Comparison of ENCODE assay signal across 5 cellular contexts in the genomic region with DNA sequence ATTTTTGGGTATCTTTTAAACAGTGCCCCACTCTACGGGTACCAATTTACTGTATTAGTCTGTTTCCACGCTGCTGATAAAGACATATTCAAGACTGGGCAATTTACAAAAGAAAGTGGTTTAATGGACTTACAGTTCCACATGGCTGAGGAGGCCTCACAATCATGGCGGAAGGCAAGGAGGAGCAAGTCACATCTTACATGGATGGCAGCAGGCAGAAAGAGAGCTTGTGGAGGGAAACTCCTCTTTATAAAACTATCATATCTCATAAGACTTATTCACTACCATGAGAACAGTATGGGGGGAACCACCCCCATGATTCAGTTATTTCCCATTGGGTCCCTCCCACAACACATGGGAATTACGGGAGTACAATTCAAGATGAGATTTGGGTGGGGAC. TPM values are rescaled to one million over a fixed set of nuclear protein-coding genes. Genes with fewer than 3 reads are reported as not detected.
A peak's percentile ranks its signal among the peaks of the same experiment; 100 is the strongest.
DNase-seq lines count a peak whose midpoint lies in the region; ATAC-seq, FAIRE-seq and TF ChIP-seq lines count a peak whose summit lies in the region.
"Not testable (repeated sequence)": the region's sequence is repeated elsewhere in the genome, so short reads cannot be mapped to it uniquely, and the experiment has no call there.
"Had no signal": no experiment of that assay in that cellular context is flagged by ENCODE, and none has a peak within 500 bp of the region (broad histone marks: within the 10 kb centered on the region; RNA-seq: fewer than 3 reads in every experiment).

No MANE protein-coding gene starts in this region.

- TF ChIP-seq CTCF in K562 (IDR thresholded peaks at IDR 0.05 in 2 of 3, conservative IDR thresholded peaks at IDR 0.05 in 1 of 3; ENCODE audit: insufficient read depth in 2 of 3, low read depth in 1 of 3, low read length in 3 of 3); esophagus muscularis mucosa (IDR thresholded peaks at IDR 0.05); HepG2 (CRISPR knock-in tag; IDR thresholded peaks at IDR 0.05); neural crest cell (conservative IDR thresholded peaks at IDR 0.05): not testable (repeated sequence)

- intact Hi-C loops in K562 (cut with micrococcal nuclease); esophagus muscularis mucosa (cut with DNase I); HepG2 (cut with micrococcal nuclease; ENCODE audit: unreplicated experiment): not testable (repeated sequence)

- H3K9me3 ChIP-seq in K562 (replicated peaks; ENCODE audit: control insufficient read depth, insufficient read depth, low read depth, low read length); esophagus muscularis mucosa: not testable (repeated sequence)
- H3K9me3 ChIP-seq in HepG2 (ENCODE audit: low read length): peaks cover 14% of the 10 kb centered on the region; the same call in 1 of the 2 replicates

- WGBS in K562 (ENCODE audit: insufficient coverage, low coverage, missing lambda C conversion rate): 36% methylated on average over 4 of the region's 4 CpGs
- 95% methylated on average over 4 of the region's 4 CpGs for WGBS in esophagus muscularis mucosa
- WGBS in HepG2 (ENCODE audit: low lambda C conversion rate): 91% methylated on average over 4 of the region's 4 CpGs

- CTCF ChIA-PET in K562 (lab: Yijun Ruan, JAX; ENCODE audit: low intra/inter-chr PET ratio); HepG2 (lab: Yijun Ruan, JAX; ENCODE audit: low intra/inter-chr PET ratio, low total read pairs): not testable (repeated sequence)

- not testable (repeated sequence) for FAIRE-seq in K562 (lab: Jason Lieb, UNC); HepG2 (lab: Jason Lieb, UNC)

- not testable (repeated sequence) for H3K4me2 ChIP-seq in K562 (ENCODE audit: insufficient read depth, low read length); HepG2 (ENCODE audit: low read depth, low read length)

- not testable (repeated sequence) for DNase-seq in K562 (ENCODE audit: extremely low read depth in 1 of 4, low spot score in 3 of 4); HepG2 (ENCODE audit: low spot score); neural crest cell (ENCODE audit: low read depth, low spot score)
- DNase-seq in esophagus muscularis mucosa (ENCODE audit: extremely low spot score): peak; percentile 12

- not testable (repeated sequence) for H3K9me1 ChIP-seq in K562 (ENCODE audit: control insufficient read depth, insufficient read depth, low read length)

- not testable (repeated sequence) for H3K27ac ChIP-seq in K562 (ENCODE audit: extremely low read depth, low read depth, low read length); esophagus muscularis mucosa (replicated peaks in 1 of 4); HepG2 (ENCODE audit: extremely low read length, insufficient read depth, low read length)

- POLR2A ChIA-PET in K562 (lab: Yijun Ruan, JAX); HepG2 (lab: Yijun Ruan, JAX): not testable (repeated sequence)

- in situ Hi-C loops in K562 (cut with MboI); HepG2 (cut with HindIII; ENCODE audit: extremely low pct_ligation_motif_present, low pct_unique_long_range_greater_than_20kb): not testable (repeated sequence)

- H3K4me1 Mint-ChIP-seq in neural crest cell: not testable (repeated sequence)

- H3K27me3 Mint-ChIP-seq in neural crest cell (ENCODE audit: low read depth): not testable (repeated sequence)

- H3K4me3 ChIP-seq in K562; esophagus muscularis mucosa; HepG2 (replicated peaks in 1 of 3; ENCODE audit: insufficient read depth in 1 of 3, low read depth in 2 of 3, low read length in 3 of 3): not testable (repeated sequence)

- not testable (repeated sequence) for TF ChIP-seq POLR2A in K562 (conservative IDR thresholded peaks at IDR 0.05); esophagus muscularis mucosa (IDR thresholded peaks at IDR 0.05; ENCODE audit: low read depth); HepG2 (IDR thresholded peaks at IDR 0.05; ENCODE audit: insufficient read depth in 1 of 2, low read depth in 2 of 2, low read length in 2 of 2)

- H2AFZ ChIP-seq in K562 (ENCODE audit: low read depth, low read length); HepG2 (ENCODE audit: low read length): not testable (repeated sequence)

- H3K4me3 Mint-ChIP-seq in neural crest cell: peak overlapping the region; percentile 5

- peaks cover 17% of the 10 kb centered on the region for H3K9me3 Mint-ChIP-seq in neural crest cell

- TF ChIP-seq EP300 in K562 (IDR thresholded peaks at IDR 0.05; ENCODE audit: low read length); esophagus muscularis mucosa (IDR thresholded peaks at IDR 0.05); HepG2 (IDR thresholded peaks at IDR 0.05; ENCODE audit: low read depth in 2 of 2, low read length in 2 of 2); HepG2 (CRISPR knock-in tag; IDR thresholded peaks at IDR 0.05; ENCODE audit: borderline replicate concordance): not testable (repeated sequence)

- not testable (repeated sequence) for TF ChIP-seq RAD21 in K562 (CRISPR knock-in tag; conservative IDR thresholded peaks at IDR 0.05 in 1 of 2, IDR thresholded peaks at IDR 0.05 in 1 of 2); HepG2 (CRISPR knock-in tag; IDR thresholded peaks at IDR 0.05)

- H3K27ac Mint-ChIP-seq in neural crest cell (ENCODE audit: unreplicated experiment): not testable (repeated sequence)

- H3K79me2 ChIP-seq in K562 (ENCODE audit: control insufficient read depth, insufficient read depth, low read length): peaks cover 15% of the 10 kb centered on the region
- not testable (repeated sequence) for H3K79me2 ChIP-seq in HepG2 (ENCODE audit: insufficient read depth, low read length)

- H4K20me1 ChIP-seq in K562 (replicated peaks; ENCODE audit: control insufficient read depth, insufficient read depth, low read length); HepG2 (ENCODE audit: insufficient read depth, low read length): not testable (repeated sequence)

- not testable (repeated sequence) for H3K9ac ChIP-seq in K562 (ENCODE audit: insufficient read depth in 1 of 2, low read depth in 2 of 2, low read length in 2 of 2); HepG2 (ENCODE audit: insufficient read depth, low read depth, low read length)

- not testable (repeated sequence) for H3K36me3 Mint-ChIP-seq in neural crest cell (ENCODE audit: low read depth)

- not testable (repeated sequence) for H3K27me3 ChIP-seq in K562 (ENCODE audit: control insufficient read depth in 2 of 2, insufficient read depth in 2 of 2, low read length in 2 of 2); esophagus muscularis mucosa; HepG2 (ENCODE audit: control insufficient read depth in 1 of 2, insufficient read depth in 2 of 2, low read length in 2 of 2)

- BruUV-seq in K562 (replicated peaks; lab: Mats Ljungman, UMichigan); HepG2 (replicated peaks; lab: Mats Ljungman, UMichigan): not testable (repeated sequence)

- H3K36me3 ChIP-seq in K562 (ENCODE audit: control insufficient read depth, insufficient read depth, low read length); esophagus muscularis mucosa; HepG2 (replicated peaks in 1 of 2; ENCODE audit: control insufficient read depth in 1 of 2, insufficient read depth in 2 of 2, low read length in 2 of 2): not testable (repeated sequence)

- H3K4me1 ChIP-seq in K562 (replicated peaks in 1 of 2; ENCODE audit: control insufficient read depth in 2 of 2, insufficient read depth in 2 of 2, low read length in 2 of 2); esophagus muscularis mucosa: not testable (repeated sequence)
- peaks cover 11% of the 10 kb centered on the region for H3K4me1 ChIP-seq in HepG2 (ENCODE audit: insufficient read depth, low read length)

- not testable (repeated sequence) for ATAC-seq in K562, HepG2

RNA-seq across cellular contexts. Expression of gene PDCD7, which starts 4.3 kb away (rescaled TPM):
- total RNA-seq in K562 (2011; cell fraction: chromatin; rRNA removed; ENCODE audit: low replicate concordance): 23.6 and 32.7 TPM in 2 replicates
- total RNA-seq in K562 (2011; cell fraction: nucleolus; rRNA removed): 18.0 TPM in 2 replicates
- 23.0 and 29.0 TPM in 2 replicates for total RNA-seq in K562 (2011; cell fraction: nucleoplasm; rRNA removed)
- 16.4 and 18.9 TPM in 2 replicates for total RNA-seq in K562 (2014; rRNA removed)
- total RNA-seq in K562 (2014; rRNA removed; fragmentation: Illumina TruSeq; extraction: Trizol): 15.8 and 17.1 TPM in 2 replicates
- 15.7 and 18.8 TPM in 2 replicates for total RNA-seq in K562 (2015; rRNA removed; fragmentation: Illumina TruSeq; extraction: Trizol)
- total RNA-seq in K562 (2021): 22.8 and 24.4 TPM in 2 replicates
- 20.1 and 21.9 TPM in 2 replicates for polyA plus RNA-seq in K562 (2011; rRNA removed)
- polyA plus RNA-seq in K562 (2011; cell fraction: cytosol; rRNA removed): 13.4 and 15.0 TPM in 2 replicates
- polyA plus RNA-seq in K562 (2011; cell fraction: nucleus; rRNA removed): 11.2 and 14.6 TPM in 2 replicates
- polyA plus RNA-seq in K562 (2012): 18.3 and 20.3 TPM in 2 replicates
- polyA plus RNA-seq in K562 (2014; fragmentation: Illumina TruSeq; extraction: Trizol): 26.5 and 30.2 TPM in 2 replicates
- polyA plus RNA-seq in K562 (2014; fragmentation: Nextera tagmentation; extraction: Ambion mirVana): 10 to 100 TPM; 11.8 to 12.1 TPM
- polyA plus RNA-seq in K562 (2014; rRNA removed): 19.1 and 22.9 TPM in 2 replicates
- polyA minus RNA-seq in K562 (2011; rRNA and poly(A)+ RNA removed): 13.9 and 14.7 TPM in 2 replicates
- polyA minus RNA-seq in K562 (2011; cell fraction: cytosol; rRNA and poly(A)+ RNA removed): 12.7 and 15.0 TPM in 2 replicates
- polyA minus RNA-seq in K562 (2011; cell fraction: nucleus; rRNA and poly(A)+ RNA removed): 5.9 and 8.6 TPM in 2 replicates
- total RNA-seq in esophagus muscularis mucosa: 10 to 100 TPM; 24.2 to 33.4 (median 25.5) TPM
- 14.7 and 15.8 TPM in 2 replicates for total RNA-seq in HepG2 (2016; rRNA removed; fragmentation: Illumina TruSeq; extraction: Trizol)
- 6.2 and 7.6 TPM in 2 replicates for total RNA-seq in HepG2 (2016; cell fraction: cytosol; rRNA removed; fragmentation: Illumina TruSeq; extraction: Trizol; ENCODE audit: low read depth)
- 14.8 and 14.9 TPM in 2 replicates for total RNA-seq in HepG2 (2016; cell fraction: insoluble cytoplasmic fraction; rRNA removed; fragmentation: Illumina TruSeq; extraction: Trizol)
- total RNA-seq in HepG2 (2016; cell fraction: membrane; rRNA removed; fragmentation: Illumina TruSeq; extraction: Trizol): 13.2 and 16.8 TPM in 2 replicates
- total RNA-seq in HepG2 (2016; cell fraction: nucleus; rRNA removed; fragmentation: Illumina TruSeq; extraction: Trizol): 8.6 and 11.3 TPM in 2 replicates
- polyA plus RNA-seq in HepG2 (2011; rRNA removed): 10.1 TPM in 2 replicates
- polyA plus RNA-seq in HepG2 (2011; cell fraction: cytosol; rRNA removed): 7.2 and 9.0 TPM in 2 replicates
- polyA plus RNA-seq in HepG2 (2011; cell fraction: nucleus; rRNA removed): 5.6 and 6.4 TPM in 2 replicates
- 9.2 and 10.7 TPM in 2 replicates for polyA plus RNA-seq in HepG2 (2012)
- polyA plus RNA-seq in HepG2 (2016; cell fraction: cytosol; fragmentation: Illumina TruSeq; extraction: Trizol; ENCODE audit: low read depth): 3.5 and 4.1 TPM in 2 replicates
- 18.0 and 18.1 TPM in 2 replicates for polyA plus RNA-seq in HepG2 (2016; cell fraction: insoluble cytoplasmic fraction; fragmentation: Illumina TruSeq; extraction: Trizol; ENCODE audit: low read depth)
- polyA plus RNA-seq in HepG2 (2016; cell fraction: membrane; fragmentation: Illumina TruSeq; extraction: Trizol; ENCODE audit: low read depth): 8.2 and 10.3 TPM in 2 replicates
- polyA plus RNA-seq in HepG2 (2016; cell fraction: nucleus; fragmentation: Illumina TruSeq; extraction: Trizol; ENCODE audit: insufficient read depth, low read depth): 14.1 and 14.4 TPM in 2 replicates
- 12.6 and 19.5 TPM in 2 replicates for polyA minus RNA-seq in HepG2 (2011; rRNA and poly(A)+ RNA removed; ENCODE audit: low replicate concordance)
- 12.3 and 15.5 TPM in 2 replicates for polyA minus RNA-seq in HepG2 (2011; cell fraction: cytosol; rRNA and poly(A)+ RNA removed)
- 11.6 and 14.3 TPM in 2 replicates for polyA minus RNA-seq in HepG2 (2011; cell fraction: nucleus; rRNA and poly(A)+ RNA removed)
- total RNA-seq in neural crest cell: 37.0 and 40.8 TPM in 2 replicates

RNA-seq across cellular contexts. Expression of gene UBAP1L, which starts 22.9 kb away (rescaled TPM):
- total RNA-seq in K562 (2011; cell fraction: chromatin; rRNA removed; ENCODE audit: low replicate concordance): 6.4 and 11.8 TPM in 2 replicates
- total RNA-seq in K562 (2011; cell fraction: nucleolus; rRNA removed): 5.0 and 5.8 TPM in 2 replicates
- 6.7 and 9.3 TPM in 2 replicates for total RNA-seq in K562 (2011; cell fraction: nucleoplasm; rRNA removed)
- total RNA-seq in K562 (2014; rRNA removed): 0.41 and 0.49 TPM in 2 replicates
- 0.33 and 0.41 TPM in 2 replicates for total RNA-seq in K562 (2014; rRNA removed; fragmentation: Illumina TruSeq; extraction: Trizol)
- 0.58 and 0.68 TPM in 2 replicates for total RNA-seq in K562 (2015; rRNA removed; fragmentation: Illumina TruSeq; extraction: Trizol)
- total RNA-seq in K562 (2021): 0.71 and 1.0 TPM in 2 replicates
- polyA plus RNA-seq in K562 (2011; rRNA removed): 0.25 and 0.51 TPM in 2 replicates
- 0.10 and 0.24 TPM in 2 replicates for polyA plus RNA-seq in K562 (2011; cell fraction: cytosol; rRNA removed)
- 1.9 and 2.7 TPM in 2 replicates for polyA plus RNA-seq in K562 (2011; cell fraction: nucleus; rRNA removed)
- 0.43 and 0.72 TPM in 2 replicates for polyA plus RNA-seq in K562 (2012)
- 0.16 and 0.21 TPM in 2 replicates for polyA plus RNA-seq in K562 (2014; fragmentation: Illumina TruSeq; extraction: Trizol)
- polyA plus RNA-seq in K562 (2014; fragmentation: Nextera tagmentation; extraction: Ambion mirVana): not detected
- polyA plus RNA-seq in K562 (2014; rRNA removed): 0.44 and 0.70 TPM in 2 replicates
- 0.77 and 1.4 TPM in 2 replicates for polyA minus RNA-seq in K562 (2011; rRNA and poly(A)+ RNA removed)
- 0.27 TPM in 1 of 2 replicates, not detected in the other for polyA minus RNA-seq in K562 (2011; cell fraction: cytosol; rRNA and poly(A)+ RNA removed)
- polyA minus RNA-seq in K562 (2011; cell fraction: nucleus; rRNA and poly(A)+ RNA removed): 1.5 and 2.4 TPM in 2 replicates
- 1 to 10 TPM; 1.2 to 7.5 (median 2.2) TPM for total RNA-seq in esophagus muscularis mucosa
- total RNA-seq in HepG2 (2016; rRNA removed; fragmentation: Illumina TruSeq; extraction: Trizol): 0.13 and 0.86 TPM in 2 replicates
- total RNA-seq in HepG2 (2016; cell fraction: cytosol; rRNA removed; fragmentation: Illumina TruSeq; extraction: Trizol; ENCODE audit: low read depth): 0.18 and 0.20 TPM in 2 replicates
- total RNA-seq in HepG2 (2016; cell fraction: insoluble cytoplasmic fraction; rRNA removed; fragmentation: Illumina TruSeq; extraction: Trizol): 0.28 and 0.89 TPM in 2 replicates
- 0.14 and 0.28 TPM in 2 replicates for total RNA-seq in HepG2 (2016; cell fraction: membrane; rRNA removed; fragmentation: Illumina TruSeq; extraction: Trizol)
- total RNA-seq in HepG2 (2016; cell fraction: nucleus; rRNA removed; fragmentation: Illumina TruSeq; extraction: Trizol): 2.1 and 3.2 TPM in 2 replicates
- 1.4 and 1.7 TPM in 2 replicates for polyA plus RNA-seq in HepG2 (2011; rRNA removed)
- 0.14 and 0.25 TPM in 2 replicates for polyA plus RNA-seq in HepG2 (2011; cell fraction: cytosol; rRNA removed)
- polyA plus RNA-seq in HepG2 (2011; cell fraction: nucleus; rRNA removed): 9.3 and 9.9 TPM in 2 replicates
- polyA plus RNA-seq in HepG2 (2012): 1.0 and 1.8 TPM in 2 replicates
- 0.10 and 0.14 TPM in 2 replicates for polyA plus RNA-seq in HepG2 (2016; cell fraction: cytosol; fragmentation: Illumina TruSeq; extraction: Trizol; ENCODE audit: low read depth)
- polyA plus RNA-seq in HepG2 (2016; cell fraction: insoluble cytoplasmic fraction; fragmentation: Illumina TruSeq; extraction: Trizol; ENCODE audit: low read depth): 0.16 and 0.17 TPM in 2 replicates
- polyA plus RNA-seq in HepG2 (2016; cell fraction: membrane; fragmentation: Illumina TruSeq; extraction: Trizol; ENCODE audit: low read depth): 0.31 TPM in 1 of 2 replicates, not detected in the other
- 4.4 and 4.9 TPM in 2 replicates for polyA plus RNA-seq in HepG2 (2016; cell fraction: nucleus; fragmentation: Illumina TruSeq; extraction: Trizol; ENCODE audit: insufficient read depth, low read depth)
- polyA minus RNA-seq in HepG2 (2011; rRNA and poly(A)+ RNA removed; ENCODE audit: low replicate concordance): 2.1 and 5.5 TPM in 2 replicates
- 0.26 TPM in 1 of 2 replicates, not detected in the other for polyA minus RNA-seq in HepG2 (2011; cell fraction: cytosol; rRNA and poly(A)+ RNA removed)
- polyA minus RNA-seq in HepG2 (2011; cell fraction: nucleus; rRNA and poly(A)+ RNA removed): 6.7 and 8.5 TPM in 2 replicates
- 3.6 and 4.5 TPM in 2 replicates for total RNA-seq in neural crest cell
- polyA plus RNA-seq: CD14-positive monocyte had no signal

RNA-seq across cellular contexts. Expression of gene CLPX, which starts 47.2 kb away (rescaled TPM):
- 33.8 and 107 TPM in 2 replicates for total RNA-seq in K562 (2011; cell fraction: chromatin; rRNA removed; ENCODE audit: low replicate concordance)
- 18.4 and 18.7 TPM in 2 replicates for total RNA-seq in K562 (2011; cell fraction: nucleolus; rRNA removed)
- 32.0 and 40.7 TPM in 2 replicates for total RNA-seq in K562 (2011; cell fraction: nucleoplasm; rRNA removed)
- 37.0 and 39.6 TPM in 2 replicates for total RNA-seq in K562 (2014; rRNA removed)
- 50.9 and 55.9 TPM in 2 replicates for total RNA-seq in K562 (2014; rRNA removed; fragmentation: Illumina TruSeq; extraction: Trizol)
- total RNA-seq in K562 (2015; rRNA removed; fragmentation: Illumina TruSeq; extraction: Trizol): 51.3 and 52.1 TPM in 2 replicates
- 61.5 and 67.1 TPM in 2 replicates for total RNA-seq in K562 (2021)
- 50.2 and 79.0 TPM in 2 replicates for polyA plus RNA-seq in K562 (2011; rRNA removed)
- polyA plus RNA-seq in K562 (2011; cell fraction: cytosol; rRNA removed): 16.6 and 19.7 TPM in 2 replicates
- 19.1 and 28.2 TPM in 2 replicates for polyA plus RNA-seq in K562 (2011; cell fraction: nucleus; rRNA removed)
- 30.9 and 45.6 TPM in 2 replicates for polyA plus RNA-seq in K562 (2012)
- polyA plus RNA-seq in K562 (2014; fragmentation: Illumina TruSeq; extraction: Trizol): 54.6 and 63.1 TPM in 2 replicates
- polyA plus RNA-seq in K562 (2014; fragmentation: Nextera tagmentation; extraction: Ambion mirVana): 10 to 100 TPM; 11.2 to 13.4 TPM
- polyA plus RNA-seq in K562 (2014; rRNA removed): 66.6 and 83.3 TPM in 2 replicates
- polyA minus RNA-seq in K562 (2011; rRNA and poly(A)+ RNA removed): 132 and 144 TPM in 2 replicates
- polyA minus RNA-seq in K562 (2011; cell fraction: cytosol; rRNA and poly(A)+ RNA removed): 29.6 and 38.5 TPM in 2 replicates
- polyA minus RNA-seq in K562 (2011; cell fraction: nucleus; rRNA and poly(A)+ RNA removed): 25.8 and 40.2 TPM in 2 replicates
- 10 to 100 TPM; 37.4 to 53.2 (median 39.8) TPM for total RNA-seq in esophagus muscularis mucosa
- total RNA-seq in HepG2 (2016; rRNA removed; fragmentation: Illumina TruSeq; extraction: Trizol): 61.3 and 100 TPM in 2 replicates
- 12.9 and 13.1 TPM in 2 replicates for total RNA-seq in HepG2 (2016; cell fraction: cytosol; rRNA removed; fragmentation: Illumina TruSeq; extraction: Trizol; ENCODE audit: low read depth)
- total RNA-seq in HepG2 (2016; cell fraction: insoluble cytoplasmic fraction; rRNA removed; fragmentation: Illumina TruSeq; extraction: Trizol): 63.2 and 98.2 TPM in 2 replicates
- total RNA-seq in HepG2 (2016; cell fraction: membrane; rRNA removed; fragmentation: Illumina TruSeq; extraction: Trizol): 20.9 and 25.4 TPM in 2 replicates
- total RNA-seq in HepG2 (2016; cell fraction: nucleus; rRNA removed; fragmentation: Illumina TruSeq; extraction: Trizol): 31.7 and 36.9 TPM in 2 replicates
- polyA plus RNA-seq in HepG2 (2011; rRNA removed): 26.9 and 33.9 TPM in 2 replicates
- 16.3 and 18.6 TPM in 2 replicates for polyA plus RNA-seq in HepG2 (2011; cell fraction: cytosol; rRNA removed)
- 19.7 and 22.9 TPM in 2 replicates for polyA plus RNA-seq in HepG2 (2011; cell fraction: nucleus; rRNA removed)
- 42.1 and 52.0 TPM in 2 replicates for polyA plus RNA-seq in HepG2 (2012)
- 4.3 and 5.1 TPM in 2 replicates for polyA plus RNA-seq in HepG2 (2016; cell fraction: cytosol; fragmentation: Illumina TruSeq; extraction: Trizol; ENCODE audit: low read depth)
- 67.6 and 69.7 TPM in 2 replicates for polyA plus RNA-seq in HepG2 (2016; cell fraction: insoluble cytoplasmic fraction; fragmentation: Illumina TruSeq; extraction: Trizol; ENCODE audit: low read depth)
- polyA plus RNA-seq in HepG2 (2016; cell fraction: membrane; fragmentation: Illumina TruSeq; extraction: Trizol; ENCODE audit: low read depth): 8.5 and 9.1 TPM in 2 replicates
- polyA plus RNA-seq in HepG2 (2016; cell fraction: nucleus; fragmentation: Illumina TruSeq; extraction: Trizol; ENCODE audit: insufficient read depth, low read depth): 28.6 and 29.4 TPM in 2 replicates
- 11.6 and 14.2 TPM in 2 replicates for polyA minus RNA-seq in HepG2 (2011; rRNA and poly(A)+ RNA removed; ENCODE audit: low replicate concordance)
- polyA minus RNA-seq in HepG2 (2011; cell fraction: cytosol; rRNA and poly(A)+ RNA removed): 36.0 and 47.6 TPM in 2 replicates
- polyA minus RNA-seq in HepG2 (2011; cell fraction: nucleus; rRNA and poly(A)+ RNA removed): 61.9 and 76.2 TPM in 2 replicates
- 42.0 and 42.2 TPM in 2 replicates for total RNA-seq in neural crest cell
